Comparison of ENCODE assay signal across 10 cellular contexts in the genomic region with DNA sequence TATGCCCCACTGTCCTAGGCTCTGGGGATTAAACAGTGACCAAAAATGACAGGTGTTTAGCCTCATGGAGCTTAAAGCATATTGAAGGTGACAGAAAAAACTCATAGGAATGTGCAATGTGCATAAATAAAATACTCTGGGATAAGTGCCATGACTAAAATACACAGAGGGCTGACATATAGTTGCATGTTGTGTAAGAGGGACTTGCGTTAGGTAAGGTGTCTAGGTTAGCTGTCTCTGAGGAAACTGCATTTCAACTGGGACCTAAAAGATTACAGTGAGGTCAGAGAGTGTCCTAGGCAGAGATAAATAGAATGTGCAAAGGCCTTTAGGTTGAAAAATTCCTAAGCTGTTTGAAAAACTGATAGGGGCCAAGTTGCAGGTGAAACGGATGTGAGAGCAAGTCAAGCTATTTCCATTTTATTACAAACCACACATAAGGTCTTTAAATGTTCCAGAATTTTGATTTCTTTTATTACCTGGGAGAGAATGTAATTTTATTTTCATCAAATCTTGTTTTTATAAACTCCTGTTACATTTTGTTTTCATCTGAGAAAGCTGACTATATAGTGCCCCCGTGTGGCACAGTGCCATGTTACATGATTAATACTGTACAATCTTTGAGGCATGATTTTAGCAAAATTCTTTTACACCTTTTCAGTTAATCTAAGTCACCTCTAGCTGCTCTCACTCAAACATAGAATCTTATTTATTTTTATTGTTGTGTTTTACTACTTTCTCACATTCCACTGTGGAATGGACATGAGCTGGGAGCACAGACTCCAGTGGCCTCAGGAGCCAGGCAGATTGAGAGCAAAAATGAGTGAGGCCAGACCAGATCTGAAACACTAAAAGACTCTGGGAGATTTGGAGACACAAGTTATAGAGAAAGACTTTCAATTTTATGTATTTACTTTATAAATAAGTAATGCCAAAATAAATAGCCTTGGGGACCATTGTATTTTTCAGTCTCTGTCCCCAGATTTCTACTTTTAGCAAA.
DNase-seq lines count a peak whose midpoint lies in the region; ATAC-seq, FAIRE-seq and TF ChIP-seq lines count a peak whose summit lies in the region.
"Had no signal": no experiment of that assay in that cellular context is flagged by ENCODE, and none has a peak within 500 bp of the region (broad histone marks: within the 10 kb centered on the region; RNA-seq: fewer than 3 reads in every experiment).

No MANE protein-coding gene starts in this region.

- H3K79me2 ChIP-seq in SU-DHL-6 (ENCODE audit: insufficient read depth, low read length) = no peaks in the 10 kb centered on the region

- no peaks in the 10 kb centered on the region for H3K36me3 Mint-ChIP-seq in CD4-positive, alpha-beta memory T cell

- CTCF ChIA-PET in CD4-positive, alpha-beta memory T cell (lab: Charles Lee; ENCODE audit: partially characterized antibody) = no interaction called here

- H3K4me1 ChIP-seq in iPS-20b (ENCODE audit: insufficient read depth, low read length) = peaks cover 25% of the 10 kb centered on the region
- no peaks in the 10 kb centered on the region for H3K4me1 ChIP-seq in CD4-positive, alpha-beta memory T cell (ENCODE audit: insufficient read depth, low read length)
- H3K4me1 ChIP-seq: SJSA1 had no signal

- H3K9me3 ChIP-seq in SU-DHL-6 (ENCODE audit: insufficient read depth, low read length) (no peaks in the 10 kb centered on the region), iPS-20b (ENCODE audit: insufficient read depth, low read depth, low read length) (no peaks in the 10 kb centered on the region)
- H3K9me3 ChIP-seq in CD4-positive, alpha-beta memory T cell (ENCODE audit: control insufficient read depth in 1 of 2, low read length in 2 of 2) = no peaks in the 10 kb centered on the region
- H3K9me3 ChIP-seq: SJSA1 had no signal

- in situ Hi-C loops in Caki2 (cut with HindIII; ENCODE audit: low pct_unique_long_range_greater_than_20kb, low sequenced_read_pairs) = no loop called here

- H3K4me3 ChIP-seq in SU-DHL-6 (ENCODE audit: insufficient read depth, low read length, poor library complexity, severe bottlenecking) (no peak overlapping the region), iPS-20b (ENCODE audit: low read length) (peak overlapping the region; percentile 50; the same call in 1 of the 2 replicates)
- H3K4me3 ChIP-seq in CD4-positive, alpha-beta memory T cell (ENCODE audit: low read length in 2 of 2) = no peak overlapping the region
- H3K4me3 ChIP-seq: SJSA1 had no signal

- peaks cover 1 to 11% (median 8%) of the 10 kb centered on the region in 8 donors for H3K9me3 Mint-ChIP-seq in CD4-positive, alpha-beta memory T cell

- H3K4me2 ChIP-seq in SU-DHL-6 (ENCODE audit: low read depth, low read length, poor library complexity, severe bottlenecking) = no peak overlapping the region

- ATAC-seq in GM19467 (IDR thresholded peaks at IDR 0.05; ENCODE audit: unreplicated experiment) (no peak), HG02870 (IDR thresholded peaks at IDR 0.05; ENCODE audit: unreplicated experiment) (no peak)
- ATAC-seq: left colon had no signal

- no peaks in the 10 kb centered on the region for H3F3A ChIP-seq in SU-DHL-6 (ENCODE audit: insufficient read depth)

- H3K27ac Mint-ChIP-seq in CD4-positive, alpha-beta memory T cell = no peak overlapping the region

- no peaks in the 10 kb centered on the region for H3K4me1 Mint-ChIP-seq in CD4-positive, alpha-beta memory T cell

- H3K27me3 Mint-ChIP-seq in CD4-positive, alpha-beta memory T cell = no peaks in the 10 kb centered on the region

- POLR2A ChIA-PET in CD4-positive, alpha-beta memory T cell (lab: Charles Lee; ENCODE audit: partially characterized antibody) = no interaction called here

- H3K27ac ChIP-seq in SU-DHL-6 (ENCODE audit: low read depth, low read length) = no peak overlapping the region
- peak overlapping the region; percentile 67 for H3K27ac ChIP-seq in iPS-20b (ENCODE audit: low read length)
- H3K27ac ChIP-seq in CD4-positive, alpha-beta memory T cell (ENCODE audit: low read depth, low read length) = no peak overlapping the region
- H3K27ac ChIP-seq: SJSA1 had no signal

- H2AFZ ChIP-seq in SU-DHL-6 (ENCODE audit: low read depth, low read length, severe bottlenecking) = no peak overlapping the region

- peak; percentile 63 for TF ChIP-seq CTCF in SU-DHL-6 (IDR thresholded peaks at IDR 0.05; ENCODE audit: insufficient read depth, low read length, poor library complexity, severe bottlenecking)

- FAIRE-seq in H54 (lab: Jason Lieb, UNC) = peak; percentile 74
- FAIRE-seq in GM19239 (lab: Jason Lieb, UNC) = no peak

- no peaks in the 10 kb centered on the region for H3K36me3 ChIP-seq in SU-DHL-6 (ENCODE audit: low read length)
- H3K36me3 ChIP-seq in iPS-20b (ENCODE audit: insufficient read depth, low read depth, low read length) = no peaks in the 10 kb centered on the region
- H3K36me3 ChIP-seq in CD4-positive, alpha-beta memory T cell (ENCODE audit: insufficient read depth, low read length) = no peaks in the 10 kb centered on the region
- H3K36me3 ChIP-seq: SJSA1 had no signal

- H4K20me1 ChIP-seq in SU-DHL-6 (ENCODE audit: low read depth, low read length) = no peaks in the 10 kb centered on the region

- H3K9me2 ChIP-seq in SU-DHL-6 (replicated peaks; ENCODE audit: insufficient read depth, low read length) = no peaks in the 10 kb centered on the region

- DNase-seq in Caki2 (ENCODE audit: low read depth) (peak; percentile 12), H54 (ENCODE audit: insufficient read length, low spot score) (no peak), GM19239 (ENCODE audit: insufficient read length, low spot score) (no peak)
- DNase-seq in CD4-positive, alpha-beta memory T cell = no peak

- H3K4me3 Mint-ChIP-seq in CD4-positive, alpha-beta memory T cell = no peak overlapping the region

- TF ChIP-seq POLR2A in H54 (IDR thresholded peaks at IDR 0.05; ENCODE audit: low read depth, low read length) = no peak

- H3K27me3 ChIP-seq in SU-DHL-6 (ENCODE audit: low read length) (no peaks in the 10 kb centered on the region), iPS-20b (ENCODE audit: insufficient read depth, low read length) (no peaks in the 10 kb centered on the region)
- no peaks in the 10 kb centered on the region for H3K27me3 ChIP-seq in CD4-positive, alpha-beta memory T cell (ENCODE audit: insufficient read depth, low read length)
- H3K27me3 ChIP-seq: SJSA1 had no signal

- H3K9ac ChIP-seq in SU-DHL-6 (ENCODE audit: low read length) = no peak overlapping the region
- peak overlapping the region; percentile 66 for H3K9ac ChIP-seq in iPS-20b (ENCODE audit: low read depth, low read length)

- intact Hi-C loops in CD4-positive, alpha-beta memory T cell (cut with micrococcal nuclease) = no loop called here
